In genomic region chr12:57410534-57410933, GRCh38 we compare ENCODE assay signal across 2 cellular contexts.
TF ChIP-seq lines count a peak whose summit lies in the region.

No MANE protein-coding gene starts in this region.

TF ChIP-seq in A549, 52 proteins besides CTCF, POLR2A, EP300 and RAD21:
- peak; percentile 70 for TF ChIP-seq NFE2L2 (conservative IDR thresholded peaks at IDR 0.05; ENCODE audit: low read length)
- TF ChIP-seq RCOR1 (IDR thresholded peaks at IDR 0.05; ENCODE audit: low read depth, low read length): no peak

TF ChIP-seq in WTC11, 78 proteins besides CTCF, POLR2A, EP300 and RAD21:
- TF ChIP-seq, protein P1, sequence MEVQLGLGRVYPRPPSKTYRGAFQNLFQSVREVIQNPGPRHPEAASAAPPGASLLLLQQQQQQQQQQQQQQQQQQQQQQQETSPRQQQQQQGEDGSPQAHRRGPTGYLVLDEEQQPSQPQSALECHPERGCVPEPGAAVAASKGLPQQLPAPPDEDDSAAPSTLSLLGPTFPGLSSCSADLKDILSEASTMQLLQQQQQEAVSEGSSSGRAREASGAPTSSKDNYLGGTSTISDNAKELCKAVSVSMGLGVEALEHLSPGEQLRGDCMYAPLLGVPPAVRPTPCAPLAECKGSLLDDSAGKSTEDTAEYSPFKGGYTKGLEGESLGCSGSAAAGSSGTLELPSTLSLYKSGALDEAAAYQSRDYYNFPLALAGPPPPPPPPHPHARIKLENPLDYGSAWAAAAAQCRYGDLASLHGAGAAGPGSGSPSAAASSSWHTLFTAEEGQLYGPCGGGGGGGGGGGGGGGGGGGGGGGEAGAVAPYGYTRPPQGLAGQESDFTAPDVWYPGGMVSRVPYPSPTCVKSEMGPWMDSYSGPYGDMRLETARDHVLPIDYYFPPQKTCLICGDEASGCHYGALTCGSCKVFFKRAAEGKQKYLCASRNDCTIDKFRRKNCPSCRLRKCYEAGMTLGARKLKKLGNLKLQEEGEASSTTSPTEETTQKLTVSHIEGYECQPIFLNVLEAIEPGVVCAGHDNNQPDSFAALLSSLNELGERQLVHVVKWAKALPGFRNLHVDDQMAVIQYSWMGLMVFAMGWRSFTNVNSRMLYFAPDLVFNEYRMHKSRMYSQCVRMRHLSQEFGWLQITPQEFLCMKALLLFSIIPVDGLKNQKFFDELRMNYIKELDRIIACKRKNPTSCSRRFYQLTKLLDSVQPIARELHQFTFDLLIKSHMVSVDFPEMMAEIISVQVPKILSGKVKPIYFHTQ (CRISPR knock-in tag; IDR thresholded peaks at IDR 0.05): no peak
- TF ChIP-seq, protein P2, sequence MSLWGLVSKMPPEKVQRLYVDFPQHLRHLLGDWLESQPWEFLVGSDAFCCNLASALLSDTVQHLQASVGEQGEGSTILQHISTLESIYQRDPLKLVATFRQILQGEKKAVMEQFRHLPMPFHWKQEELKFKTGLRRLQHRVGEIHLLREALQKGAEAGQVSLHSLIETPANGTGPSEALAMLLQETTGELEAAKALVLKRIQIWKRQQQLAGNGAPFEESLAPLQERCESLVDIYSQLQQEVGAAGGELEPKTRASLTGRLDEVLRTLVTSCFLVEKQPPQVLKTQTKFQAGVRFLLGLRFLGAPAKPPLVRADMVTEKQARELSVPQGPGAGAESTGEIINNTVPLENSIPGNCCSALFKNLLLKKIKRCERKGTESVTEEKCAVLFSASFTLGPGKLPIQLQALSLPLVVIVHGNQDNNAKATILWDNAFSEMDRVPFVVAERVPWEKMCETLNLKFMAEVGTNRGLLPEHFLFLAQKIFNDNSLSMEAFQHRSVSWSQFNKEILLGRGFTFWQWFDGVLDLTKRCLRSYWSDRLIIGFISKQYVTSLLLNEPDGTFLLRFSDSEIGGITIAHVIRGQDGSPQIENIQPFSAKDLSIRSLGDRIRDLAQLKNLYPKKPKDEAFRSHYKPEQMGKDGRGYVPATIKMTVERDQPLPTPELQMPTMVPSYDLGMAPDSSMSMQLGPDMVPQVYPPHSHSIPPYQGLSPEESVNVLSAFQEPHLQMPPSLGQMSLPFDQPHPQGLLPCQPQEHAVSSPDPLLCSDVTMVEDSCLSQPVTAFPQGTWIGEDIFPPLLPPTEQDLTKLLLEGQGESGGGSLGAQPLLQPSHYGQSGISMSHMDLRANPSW (CRISPR knock-in tag; conservative IDR thresholded peaks at IDR 0.05; ENCODE audit: low read depth): no peak
- TF ChIP-seq, protein P3, sequence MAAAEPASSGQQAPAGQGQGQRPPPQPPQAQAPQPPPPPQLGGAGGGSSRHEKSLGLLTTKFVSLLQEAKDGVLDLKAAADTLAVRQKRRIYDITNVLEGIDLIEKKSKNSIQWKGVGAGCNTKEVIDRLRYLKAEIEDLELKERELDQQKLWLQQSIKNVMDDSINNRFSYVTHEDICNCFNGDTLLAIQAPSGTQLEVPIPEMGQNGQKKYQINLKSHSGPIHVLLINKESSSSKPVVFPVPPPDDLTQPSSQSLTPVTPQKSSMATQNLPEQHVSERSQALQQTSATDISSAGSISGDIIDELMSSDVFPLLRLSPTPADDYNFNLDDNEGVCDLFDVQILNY (CRISPR knock-in tag; IDR thresholded peaks at IDR 0.05): no peak
- TF ChIP-seq, protein P4, sequence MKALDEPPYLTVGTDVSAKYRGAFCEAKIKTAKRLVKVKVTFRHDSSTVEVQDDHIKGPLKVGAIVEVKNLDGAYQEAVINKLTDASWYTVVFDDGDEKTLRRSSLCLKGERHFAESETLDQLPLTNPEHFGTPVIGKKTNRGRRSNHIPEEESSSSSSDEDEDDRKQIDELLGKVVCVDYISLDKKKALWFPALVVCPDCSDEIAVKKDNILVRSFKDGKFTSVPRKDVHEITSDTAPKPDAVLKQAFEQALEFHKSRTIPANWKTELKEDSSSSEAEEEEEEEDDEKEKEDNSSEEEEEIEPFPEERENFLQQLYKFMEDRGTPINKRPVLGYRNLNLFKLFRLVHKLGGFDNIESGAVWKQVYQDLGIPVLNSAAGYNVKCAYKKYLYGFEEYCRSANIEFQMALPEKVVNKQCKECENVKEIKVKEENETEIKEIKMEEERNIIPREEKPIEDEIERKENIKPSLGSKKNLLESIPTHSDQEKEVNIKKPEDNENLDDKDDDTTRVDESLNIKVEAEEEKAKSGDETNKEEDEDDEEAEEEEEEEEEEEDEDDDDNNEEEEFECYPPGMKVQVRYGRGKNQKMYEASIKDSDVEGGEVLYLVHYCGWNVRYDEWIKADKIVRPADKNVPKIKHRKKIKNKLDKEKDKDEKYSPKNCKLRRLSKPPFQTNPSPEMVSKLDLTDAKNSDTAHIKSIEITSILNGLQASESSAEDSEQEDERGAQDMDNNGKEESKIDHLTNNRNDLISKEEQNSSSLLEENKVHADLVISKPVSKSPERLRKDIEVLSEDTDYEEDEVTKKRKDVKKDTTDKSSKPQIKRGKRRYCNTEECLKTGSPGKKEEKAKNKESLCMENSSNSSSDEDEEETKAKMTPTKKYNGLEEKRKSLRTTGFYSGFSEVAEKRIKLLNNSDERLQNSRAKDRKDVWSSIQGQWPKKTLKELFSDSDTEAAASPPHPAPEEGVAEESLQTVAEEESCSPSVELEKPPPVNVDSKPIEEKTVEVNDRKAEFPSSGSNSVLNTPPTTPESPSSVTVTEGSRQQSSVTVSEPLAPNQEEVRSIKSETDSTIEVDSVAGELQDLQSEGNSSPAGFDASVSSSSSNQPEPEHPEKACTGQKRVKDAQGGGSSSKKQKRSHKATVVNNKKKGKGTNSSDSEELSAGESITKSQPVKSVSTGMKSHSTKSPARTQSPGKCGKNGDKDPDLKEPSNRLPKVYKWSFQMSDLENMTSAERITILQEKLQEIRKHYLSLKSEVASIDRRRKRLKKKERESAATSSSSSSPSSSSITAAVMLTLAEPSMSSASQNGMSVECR (CRISPR knock-in tag; IDR thresholded peaks at IDR 0.05; ENCODE audit: borderline replicate concordance): no peak
TF ChIP-seq in WTC11: peak in this region for 0.
